In genomic region chr11:706439-706956, GRCh38 we compare ENCODE assay signal across 1 cellular context.
TF ChIP-seq lines count a peak whose summit lies in the region.

No MANE protein-coding gene starts in this region.

TF ChIP-seq in HepG2, 621 proteins besides CTCF, POLR2A, EP300 and RAD21 (continued from another document):
- no peak for TF ChIP-seq ZNF687 (CRISPR knock-in tag; IDR thresholded peaks at IDR 0.05)
- peak; percentile 27; the same call in 1 of the 2 replicates for TF ChIP-seq AFF4 (CRISPR knock-in tag; IDR thresholded peaks at IDR 0.05)
- TF ChIP-seq ZNF747 (CRISPR knock-in tag; IDR thresholded peaks at IDR 0.05; ENCODE audit: borderline replicate concordance), result 0 out of 2 replicates have a peak, but pooled peaks have one; percentile 43
- peak; percentile 93 for TF ChIP-seq AGO2 (optimal IDR thresholded peaks at IDR 0.05; ENCODE audit: low read depth, low read length)
- TF ChIP-seq AGO1 (IDR thresholded peaks at IDR 0.05; ENCODE audit: low read depth, low read length, poor library complexity, severe bottlenecking), result peak; percentile 19
- 0 out of 2 replicates have a peak, but pooled peaks have one; percentile 47 for TF ChIP-seq PRMT3 (CRISPR knock-in tag; IDR thresholded peaks at IDR 0.05; ENCODE audit: borderline replicate concordance, low read depth)
- TF ChIP-seq ZNF589 (CRISPR knock-in tag; conservative IDR thresholded peaks at IDR 0.05), result 0 out of 2 replicates have a peak, but pooled peaks have one; percentile 4
- TF ChIP-seq ZSCAN5A (CRISPR knock-in tag; IDR thresholded peaks at IDR 0.05; ENCODE audit: borderline replicate concordance), result 0 out of 2 replicates have a peak, but pooled peaks have one; percentile 20
- no peak for TF ChIP-seq ZNF44 (CRISPR knock-in tag; IDR thresholded peaks at IDR 0.05)
- TF ChIP-seq, protein P1, sequence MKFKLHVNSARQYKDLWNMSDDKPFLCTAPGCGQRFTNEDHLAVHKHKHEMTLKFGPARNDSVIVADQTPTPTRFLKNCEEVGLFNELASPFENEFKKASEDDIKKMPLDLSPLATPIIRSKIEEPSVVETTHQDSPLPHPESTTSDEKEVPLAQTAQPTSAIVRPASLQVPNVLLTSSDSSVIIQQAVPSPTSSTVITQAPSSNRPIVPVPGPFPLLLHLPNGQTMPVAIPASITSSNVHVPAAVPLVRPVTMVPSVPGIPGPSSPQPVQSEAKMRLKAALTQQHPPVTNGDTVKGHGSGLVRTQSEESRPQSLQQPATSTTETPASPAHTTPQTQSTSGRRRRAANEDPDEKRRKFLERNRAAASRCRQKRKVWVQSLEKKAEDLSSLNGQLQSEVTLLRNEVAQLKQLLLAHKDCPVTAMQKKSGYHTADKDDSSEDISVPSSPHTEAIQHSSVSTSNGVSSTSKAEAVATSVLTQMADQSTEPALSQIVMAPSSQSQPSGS (CRISPR knock-in tag; IDR thresholded peaks at IDR 0.05), result 0 out of 2 replicates have a peak, but pooled peaks have one; percentile 2
- TF ChIP-seq ZNF572 (CRISPR knock-in tag; IDR thresholded peaks at IDR 0.05), result no peak
- TF ChIP-seq NR2F2 (IDR thresholded peaks at IDR 0.05; ENCODE audit: borderline replicate concordance, low read depth), result no peak
- TF ChIP-seq ZNF816 (CRISPR knock-in tag; IDR thresholded peaks at IDR 0.05; ENCODE audit: borderline replicate concordance), result 0 out of 2 replicates have a peak, but pooled peaks have one; percentile 21
- 0 out of 2 replicates have a peak, but pooled peaks have one; percentile 12 for TF ChIP-seq HES4 (CRISPR knock-in tag; IDR thresholded peaks at IDR 0.05; ENCODE audit: borderline replicate concordance)
- 0 out of 2 replicates have a peak, but pooled peaks have one; percentile 9 for TF ChIP-seq ZNF143 (CRISPR knock-in tag; IDR thresholded peaks at IDR 0.05)
- TF ChIP-seq ZNF766 (CRISPR knock-in tag; IDR thresholded peaks at IDR 0.05; ENCODE audit: borderline replicate concordance), result peak; percentile 72; the same call in 1 of the 2 replicates
- 0 out of 2 replicates have a peak, but pooled peaks have one; percentile 8 for TF ChIP-seq KMT2A (CRISPR knock-in tag; IDR thresholded peaks at IDR 0.05)
- 0 out of 2 replicates have a peak, but pooled peaks have one; percentile 22 for TF ChIP-seq EED (CRISPR knock-in tag; IDR thresholded peaks at IDR 0.05)
- no peak for TF ChIP-seq ZNF510 (CRISPR knock-in tag; IDR thresholded peaks at IDR 0.05; ENCODE audit: low read depth)
- TF ChIP-seq ZNF232 (CRISPR knock-in tag; IDR thresholded peaks at IDR 0.05; ENCODE audit: borderline replicate concordance), result peak; percentile 41; the same call in 1 of the 2 replicates
